ENCODE assay signal across 8 cellular contexts in genomic region chr1:90851711-90852050, GRCh38.
DNase-seq lines count a peak whose midpoint lies in the region; ATAC-seq, FAIRE-seq and TF ChIP-seq lines count a peak whose summit lies in the region.

No MANE protein-coding gene starts in this region.

- intact Hi-C loops in tibial artery (cut with DNase I; ENCODE audit: low total_unique reads): no loop called here

- H3K9me3 ChIP-seq in tibial artery (no peaks in the 10 kb centered on the region), small intestine (ENCODE audit: control insufficient read depth, low read depth) (no peaks in the 10 kb centered on the region)

- H3K36me3 ChIP-seq in kidney epithelial cell (ENCODE audit: control insufficient read depth, insufficient read depth, low read length) (no peaks in the 10 kb centered on the region), tibial artery (no peaks in the 10 kb centered on the region), small intestine (ENCODE audit: control insufficient read depth in 2 of 2, insufficient read depth in 2 of 2, low read length in 2 of 2) (no peaks in the 10 kb centered on the region)

- ATAC-seq in activated T-cell treated with anti-CD3 and anti-CD28 coated beads, Interleukin-2, amount 50 U/mL, for 4 hours: no peak
- ATAC-seq in activated T-helper 17 cell treated with anti-CD3 and anti-CD28 coated beads, Interleukin-2, amount 50 U/mL, for 72 hours (replicated peaks): no peak
- no peak for ATAC-seq in HG02642 (IDR thresholded peaks at IDR 0.05; ENCODE audit: poor library complexity, unreplicated experiment)

- H3K27ac ChIP-seq in tibial artery (no peak overlapping the region), small intestine (ENCODE audit: low read depth in 1 of 2, low read length in 1 of 2) (no peak overlapping the region)

- no peaks in the 10 kb centered on the region for H3K9me3 Mint-ChIP-seq in activated T-cell treated with anti-CD3 and anti-CD28 coated beads, Interleukin-2, amount 50 U/mL, for 4 hours
- H3K9me3 Mint-ChIP-seq in activated T-helper 17 cell treated with anti-CD3 and anti-CD28 coated beads, Interleukin-2, amount 50 U/mL, for 72 hours: no peaks in the 10 kb centered on the region

- H3K27ac Mint-ChIP-seq in activated T-helper 17 cell treated with anti-CD3 and anti-CD28 coated beads, Interleukin-2, amount 50 U/mL, for 72 hours: no peak overlapping the region

- DNase-seq in activated T-cell treated with anti-CD3 and anti-CD28 coated beads, Interleukin-2, amount 50 U/mL, for 4 hours: no peak
- DNase-seq in activated T-cell treated with anti-CD3 and anti-CD28 coated beads for 4 hours (no peak), kidney epithelial cell (ENCODE audit: low read depth) (no peak), tibial artery (no peak), islet precursor cell (no peak), small intestine (no peak)

- TF ChIP-seq CTCF in kidney epithelial cell (IDR thresholded peaks at IDR 0.05; ENCODE audit: insufficient read depth, low read length, poor library complexity, severe bottlenecking) (no peak), tibial artery (IDR thresholded peaks at IDR 0.05) (no peak)

- H3K36me3 Mint-ChIP-seq in activated T-cell treated with anti-CD3 and anti-CD28 coated beads, Interleukin-2, amount 50 U/mL, for 4 hours (ENCODE audit: insufficient read depth): no peaks in the 10 kb centered on the region
- H3K36me3 Mint-ChIP-seq in activated T-helper 17 cell treated with anti-CD3 and anti-CD28 coated beads, Interleukin-2, amount 50 U/mL, for 72 hours (ENCODE audit: low read depth): no peaks in the 10 kb centered on the region

- peaks cover 14% of the 10 kb centered on the region for H3K4me1 Mint-ChIP-seq in activated T-cell treated with anti-CD3 and anti-CD28 coated beads, Interleukin-2, amount 50 U/mL, for 4 hours (ENCODE audit: low read depth)
- H3K4me1 Mint-ChIP-seq in activated T-helper 17 cell treated with anti-CD3 and anti-CD28 coated beads, Interleukin-2, amount 50 U/mL, for 72 hours: no peaks in the 10 kb centered on the region

- H3K27me3 ChIP-seq in kidney epithelial cell (ENCODE audit: control insufficient read depth, insufficient read depth, low read length) (peaks cover 10% of the 10 kb centered on the region), tibial artery (peaks cover 0 to 3% of the 10 kb centered on the region in 2 donors), small intestine (ENCODE audit: control insufficient read depth in 2 of 2, insufficient read depth in 2 of 2, low read length in 2 of 2) (peaks cover 0 to 3% of the 10 kb centered on the region in 2 donors)

- H3K4me3 Mint-ChIP-seq in activated T-cell treated with anti-CD3 and anti-CD28 coated beads, Interleukin-2, amount 50 U/mL, for 4 hours: peak overlapping the region; percentile 74
- H3K4me3 Mint-ChIP-seq in activated T-helper 17 cell treated with anti-CD3 and anti-CD28 coated beads, Interleukin-2, amount 50 U/mL, for 72 hours: peak overlapping the region; percentile 75

- no peak for FAIRE-seq in small intestine (lab: Jason Lieb, UNC)

- H3K4me3 ChIP-seq in kidney epithelial cell (ENCODE audit: low read depth, low read length): peak overlapping the region; percentile 37
- peak overlapping the region; percentile 60 to 62 for H3K4me3 ChIP-seq in tibial artery
- H3K4me3 ChIP-seq in small intestine (ENCODE audit: low read depth in 1 of 2, low read length in 2 of 2): peak overlapping the region in 1 of 2 donors; percentile 54

- 2 to 3% (median 2%) methylated on average over 16 to 21 of the region's 21 CpGs for WGBS in small intestine, 3 donors

- H3K27me3 Mint-ChIP-seq in activated T-cell treated with anti-CD3 and anti-CD28 coated beads, Interleukin-2, amount 50 U/mL, for 4 hours (ENCODE audit: low read depth): peaks cover 51% of the 10 kb centered on the region
- peaks cover 33% of the 10 kb centered on the region for H3K27me3 Mint-ChIP-seq in activated T-helper 17 cell treated with anti-CD3 and anti-CD28 coated beads, Interleukin-2, amount 50 U/mL, for 72 hours

- H3K4me1 ChIP-seq in tibial artery (peaks cover 0 to 18% (median 9%) of the 10 kb centered on the region in 4 donors), small intestine (ENCODE audit: control insufficient read depth in 2 of 2, insufficient read depth in 1 of 2, low read depth in 1 of 2, low read length in 1 of 2) (peaks cover 0 to 2% of the 10 kb centered on the region in 2 donors)
